12 cellular contexts compared by ENCODE assay signal in the genomic region with DNA sequence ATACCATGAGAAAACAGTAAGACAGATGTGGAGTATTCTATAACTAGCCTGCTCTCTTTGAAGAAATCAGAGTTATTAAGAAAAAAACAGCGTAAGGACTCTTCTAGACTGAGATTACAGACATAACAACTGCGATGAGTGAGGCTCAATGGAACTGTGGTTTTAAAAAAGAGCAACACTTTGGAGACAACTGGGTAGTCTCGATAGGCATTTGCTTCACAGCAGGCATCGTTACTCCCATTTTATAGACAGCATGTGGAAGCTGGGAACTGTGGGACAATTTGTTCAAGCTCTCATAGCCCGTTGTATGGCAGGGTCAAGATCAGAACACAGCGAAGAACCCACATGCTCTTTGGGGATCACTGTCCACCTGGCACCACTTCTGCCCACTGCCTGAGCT. TPM values are rescaled to one million over a fixed set of nuclear protein-coding genes. Genes with fewer than 3 reads are reported as not detected.
DNase-seq lines count a peak whose midpoint lies in the region; ATAC-seq, FAIRE-seq and TF ChIP-seq lines count a peak whose summit lies in the region.
"Had no signal": no experiment of that assay in that cellular context is flagged by ENCODE, and none has a peak within 500 bp of the region (broad histone marks: within the 10 kb centered on the region; RNA-seq: fewer than 3 reads in every experiment).

No MANE protein-coding gene starts in this region.

- FAIRE-seq in GM12878 (lab: Jason Lieb, UNC): no peak
- FAIRE-seq: endometrium, HTR-8/SVneo had no signal

- H3K27ac ChIP-seq in GM12878 (ENCODE audit: control insufficient read depth, insufficient read depth): no peak overlapping the region
- H3K27ac ChIP-seq in neutrophil: peak overlapping the region; percentile 96

- no peaks in the 10 kb centered on the region for H3K9me3 ChIP-seq in GM12878 (replicated peaks; ENCODE audit: control insufficient read depth, insufficient read depth, low read length)
- H3K9me3 ChIP-seq in neutrophil: no peaks in the 10 kb centered on the region

- peak overlapping the region in 6 of 7 donors; percentile 10 to 84 (median 76) for H3K27ac Mint-ChIP-seq in CD14-positive monocyte
- peak overlapping the region; percentile 48 for H3K27ac Mint-ChIP-seq in HFFc6

- intact Hi-C loops in CD14-positive monocyte (cut with micrococcal nuclease) (no loop called here), GM12878 (cut with micrococcal nuclease; ENCODE audit: unreplicated experiment) (loop anchor here (2.0 kb wide), 1 partner anchor 63 kb away; no protein-coding TSS in a partner anchor)

- H3K4me1 Mint-ChIP-seq in CD14-positive monocyte (peaks cover 85% of the 10 kb centered on the region), HFFc6 (ENCODE audit: low read depth) (peaks cover 86% of the 10 kb centered on the region)

- SMC1A ChIA-PET in GM12878 (lab: Charles Lee; ENCODE audit: uncharacterized antibody, unreplicated experiment): interaction anchor here (1.2 to 5.8 kb wide), 3 partner anchors 49 to 63 kb away, joined by 3 to 52 read pairs (median 3); partner anchors contain the start of gene SDCBP2

- H3K9me3 Mint-ChIP-seq in CD14-positive monocyte: no peaks in the 10 kb centered on the region
- H3K9me3 Mint-ChIP-seq in HFFc6: no peaks in the 10 kb centered on the region

- H3K4me3 ChIP-seq in GM12878: peak overlapping the region; percentile 59
- H3K4me3 ChIP-seq in neutrophil (ENCODE audit: low read depth in 1 of 2, low read length in 1 of 2): peak overlapping the region; percentile 55 to 79

- POLR2A ChIA-PET in GM12878 (lab: Charles Lee): interaction anchor here (1.0 to 5.8 kb wide), 3 partner anchors 11 to 61 kb away, joined by 5 to 76 read pairs (median 11); partner anchors contain the start of gene SDCBP2

- no peaks in the 10 kb centered on the region for H3K27me3 ChIP-seq in GM12878 (replicated peaks in 1 of 2; ENCODE audit: control insufficient read depth in 2 of 2, insufficient read depth in 2 of 2, low read length in 1 of 2)
- no peaks in the 10 kb centered on the region for H3K27me3 ChIP-seq in neutrophil

- peak overlapping the region; percentile 85 for H3K4me2 ChIP-seq in GM12878 (ENCODE audit: control insufficient read depth, insufficient read depth)

- H3K36me3 ChIP-seq in GM12878 (ENCODE audit: control insufficient read depth in 2 of 2, insufficient read depth in 2 of 2, low read length in 1 of 2): peaks cover 0 to 6% of the 10 kb centered on the region in 2 experiments
- peaks cover 16% of the 10 kb centered on the region for H3K36me3 ChIP-seq in neutrophil

- TF ChIP-seq POLR2A in GM12878 (IDR thresholded peaks at IDR 0.05; ENCODE audit: low read depth, low read length): no peak

- H3K27me3 Mint-ChIP-seq in CD14-positive monocyte (ENCODE audit: low read depth in 3 of 3) (peaks cover 0 to 4% (median 0%) of the 10 kb centered on the region in 3 donors), HFFc6 (ENCODE audit: insufficient read depth) (no peaks in the 10 kb centered on the region)

- WGBS in GM12878 (ENCODE audit: insufficient coverage, insufficient replicate concordance, low lambda C conversion rate, missing lambda C conversion rate): 78% methylated on average over 6 of the region's 6 CpGs

- DNase-seq in CD14-positive monocyte (ENCODE audit: low spot score): no peak
- DNase-seq in HFFc6: no peak
- no peak for DNase-seq in GM12878 (ENCODE audit: low read depth, low spot score)
- DNase-seq in CD1c-positive myeloid dendritic cell (ENCODE audit: extremely low spot score): no peak
- no peak for DNase-seq in GM13976 (ENCODE audit: low spot score)
- no peak for DNase-seq in hippocampal formation (lab: John Stamatoyannopoulos, UW)
- DNase-seq in amygdala (lab: John Stamatoyannopoulos, UW): no peak
- DNase-seq: NCI-H1436 treated with DMSO at 0.1 percent for 48 hours, NCI-H774 had no signal

- peaks cover 91% of the 10 kb centered on the region for H3K79me2 ChIP-seq in GM12878 (ENCODE audit: control insufficient read depth, insufficient read depth, low read length)

- CTCF ChIA-PET in GM12878 (lab: Yijun Ruan, JAX): interaction anchor here (0.6 to 1.5 kb wide), 3 partner anchors 28 to 73 kb away, joined by 3 to 7 read pairs (median 4); no protein-coding TSS in a partner anchor

- 0 out of 2 replicates have a peak, but pooled peaks cover 3% of the 10 kb centered on the region for H4K20me1 ChIP-seq in GM12878 (ENCODE audit: control insufficient read depth, insufficient read depth)

- H3K36me3 Mint-ChIP-seq in CD14-positive monocyte: peaks cover 48 to 66% of the 10 kb centered on the region in 2 donors
- peaks cover 11% of the 10 kb centered on the region; the same call in 1 of the 2 replicates for H3K36me3 Mint-ChIP-seq in HFFc6 (ENCODE audit: low read depth)

- TF ChIP-seq CTCF in CD14-positive monocyte (IDR thresholded peaks at IDR 0.05): no peak
- TF ChIP-seq CTCF in HFFc6 (IDR thresholded peaks at IDR 0.05): no peak
- TF ChIP-seq CTCF in GM12878 (IDR thresholded peaks at IDR 0.05 in 2 of 3, conservative IDR thresholded peaks at IDR 0.05 in 1 of 3; ENCODE audit: control insufficient read depth in 2 of 3, extremely low read depth in 1 of 3, insufficient read depth in 1 of 3, low read depth in 3 of 3, low read length in 3 of 3): no peak
- no peak for TF ChIP-seq CTCF in neutrophil (IDR thresholded peaks at IDR 0.05)
- TF ChIP-seq CTCF in GM13976 (IDR thresholded peaks at IDR 0.05; ENCODE audit: borderline replicate concordance, control extremely low read depth, extremely low read depth, insufficient read depth, missing control alignments): no peak

- H3K4me1 ChIP-seq in GM12878 (ENCODE audit: control insufficient read depth, insufficient read depth, low read length) (peaks cover 10% of the 10 kb centered on the region), neutrophil (ENCODE audit: control insufficient read depth in 1 of 2, insufficient read depth in 1 of 2, low read depth in 1 of 2, low read length in 1 of 2) (peaks cover 89 to 93% of the 10 kb centered on the region in 2 experiments)

- no peak overlapping the region for H2AFZ ChIP-seq in GM12878 (ENCODE audit: control insufficient read depth, low read depth, low read length)

- RAD21 ChIA-PET in GM12878 (lab: Charles Lee; ENCODE audit: unreplicated experiment): interaction anchor here (1.1 kb wide), 1 partner anchor 12 kb away, joined by 5 read pairs; no protein-coding TSS in a partner anchor

- no TSS peak for BruUV-seq in GM12878 (replicated peaks; lab: Mats Ljungman, UMichigan)

- H3K4me3 Mint-ChIP-seq in CD14-positive monocyte (peak overlapping the region in 1 of 2 donors; percentile 83), HFFc6 (no peak overlapping the region)

- no peak for ATAC-seq in GM12878

- TF ChIP-seq RAD21 in GM12878 (IDR thresholded peaks at IDR 0.05; ENCODE audit: insufficient read depth, low read depth, low read length): no peak

- in situ Hi-C loops in GM12878 (cut with MboI): no loop called here
- in situ Hi-C loops in GM13976 (cut with MboI; ENCODE audit: low sequenced_read_pairs, unreplicated experiment): no loop called here

- TF ChIP-seq EP300 in GM12878 (IDR thresholded peaks at IDR 0.05; ENCODE audit: borderline replicate concordance in 1 of 2, control insufficient read depth in 1 of 2, low read depth in 2 of 2, low read length in 2 of 2): no peak

- H3K9ac ChIP-seq in GM12878 (ENCODE audit: control insufficient read depth, insufficient read depth, low read length): no peak overlapping the region

TF ChIP-seq in GM12878, 131 proteins besides CTCF, POLR2A, EP300 and RAD21 (continues in another document):
- TF ChIP-seq MTA2 (IDR thresholded peaks at IDR 0.05; ENCODE audit: low read depth): no peak

RNA-seq across cellular contexts. Expression of gene FKBP1A, which starts 4.6 kb away (rescaled TPM):
- 100 to 1,000 TPM; 155 to 194 TPM for polyA plus RNA-seq in CD14-positive monocyte
- 100 to 1,000 TPM; 437 to 543 (median 491) TPM for total RNA-seq in HFFc6 (2021; fragmentation: NEBNext Ultra II Directional; extraction: Animal tissue kit (Norgen Biotek cat#: 25700))
- total RNA-seq in GM12878 (2013; cell fraction: nucleolus; rRNA removed): 70.3 and 80.3 TPM in 2 replicates
- 88.4 and 103 TPM in 2 replicates for total RNA-seq in GM12878 (2014; rRNA removed)
- total RNA-seq in GM12878 (2014; rRNA removed; fragmentation: Illumina TruSeq; extraction: Trizol): 121 and 129 TPM in 2 replicates
- total RNA-seq in GM12878 (2021): 249 and 256 TPM in 2 replicates
- polyA plus RNA-seq in GM12878 (2011; ENCODE audit: low read depth): 293 TPM
- 412 and 519 TPM in 2 replicates for polyA plus RNA-seq in GM12878 (2011; rRNA removed)
- 500 and 750 TPM in 2 replicates for polyA plus RNA-seq in GM12878 (2011; cell fraction: cytosol; rRNA removed)
- polyA plus RNA-seq in GM12878 (2011; cell fraction: nucleus; rRNA removed): 213 and 233 TPM in 2 replicates
- 216 and 253 TPM in 2 replicates for polyA plus RNA-seq in GM12878 (2012)
- polyA plus RNA-seq in GM12878 (2014; fragmentation: Illumina TruSeq; extraction: Trizol): 687 and 768 TPM in 2 replicates
- polyA plus RNA-seq in GM12878 (2014; fragmentation: Nextera tagmentation; extraction: Ambion mirVana): 100 to 1,000 TPM; 150 to 166 TPM
- polyA plus RNA-seq in GM12878 (2014; rRNA removed): 258 and 259 TPM in 2 replicates
- polyA plus RNA-seq in GM12878 (2016; fragmentation: Nextera tagmentation; extraction: Ambion mirVana): 100 to 1,000 TPM; 590 TPM
- polyA minus RNA-seq in GM12878 (2011; rRNA and poly(A)+ RNA removed): 288 and 300 TPM in 2 replicates
- polyA minus RNA-seq in GM12878 (2011; cell fraction: cytosol; rRNA and poly(A)+ RNA removed): 71.6 and 94.4 TPM in 2 replicates
- 37.8 and 43.9 TPM in 2 replicates for polyA minus RNA-seq in GM12878 (2011; cell fraction: nucleus; rRNA and poly(A)+ RNA removed)

RNA-seq across cellular contexts. Expression of gene SDCBP2, which starts 59.3 kb away (rescaled TPM):
- under 1 TPM; 0.69 to 0.71 TPM for polyA plus RNA-seq in CD14-positive monocyte
- 1 to 10 TPM in 1 of 6 experiments, under 1 TPM in 5; 0.51 to 1.5 (median 0.76) TPM for total RNA-seq in HFFc6 (2021; fragmentation: NEBNext Ultra II Directional; extraction: Animal tissue kit (Norgen Biotek cat#: 25700))
- total RNA-seq in GM12878 (2013; cell fraction: nucleolus; rRNA removed): 1.3 and 2.6 TPM in 2 replicates
- 0.60 and 1.1 TPM in 2 replicates for total RNA-seq in GM12878 (2014; rRNA removed)
- total RNA-seq in GM12878 (2014; rRNA removed; fragmentation: Illumina TruSeq; extraction: Trizol): 0.45 and 0.60 TPM in 2 replicates
- 0.77 and 1.5 TPM in 2 replicates for total RNA-seq in GM12878 (2021)
- polyA plus RNA-seq in GM12878 (2011; ENCODE audit: low read depth): 0.91 TPM
- polyA plus RNA-seq in GM12878 (2011; rRNA removed): 1.3 and 1.5 TPM in 2 replicates
- polyA plus RNA-seq in GM12878 (2011; cell fraction: cytosol; rRNA removed): 2.3 and 3.4 TPM in 2 replicates
- 5.3 and 9.1 TPM in 2 replicates for polyA plus RNA-seq in GM12878 (2011; cell fraction: nucleus; rRNA removed)
- polyA plus RNA-seq in GM12878 (2012): 2.0 and 3.7 TPM in 2 replicates
- polyA plus RNA-seq in GM12878 (2014; fragmentation: Illumina TruSeq; extraction: Trizol): 0.51 and 0.96 TPM in 2 replicates
- polyA plus RNA-seq in GM12878 (2014; fragmentation: Nextera tagmentation; extraction: Ambion mirVana): under 1 TPM in 1 of 2 experiments, not detected in 1; 0.16 TPM
- polyA plus RNA-seq in GM12878 (2014; rRNA removed): 1.3 and 1.9 TPM in 2 replicates
- 1 to 10 TPM; 1.4 to 2.4 TPM for polyA plus RNA-seq in GM12878 (2016; fragmentation: Nextera tagmentation; extraction: Ambion mirVana)
- polyA minus RNA-seq in GM12878 (2011; rRNA and poly(A)+ RNA removed): 0.29 and 1.0 TPM in 2 replicates
- 1.5 TPM in 1 of 2 replicates, not detected in the other for polyA minus RNA-seq in GM12878 (2011; cell fraction: cytosol; rRNA and poly(A)+ RNA removed)
- polyA minus RNA-seq in GM12878 (2011; cell fraction: nucleus; rRNA and poly(A)+ RNA removed): 0.85 and 1.2 TPM in 2 replicates
